In the genomic region with DNA sequence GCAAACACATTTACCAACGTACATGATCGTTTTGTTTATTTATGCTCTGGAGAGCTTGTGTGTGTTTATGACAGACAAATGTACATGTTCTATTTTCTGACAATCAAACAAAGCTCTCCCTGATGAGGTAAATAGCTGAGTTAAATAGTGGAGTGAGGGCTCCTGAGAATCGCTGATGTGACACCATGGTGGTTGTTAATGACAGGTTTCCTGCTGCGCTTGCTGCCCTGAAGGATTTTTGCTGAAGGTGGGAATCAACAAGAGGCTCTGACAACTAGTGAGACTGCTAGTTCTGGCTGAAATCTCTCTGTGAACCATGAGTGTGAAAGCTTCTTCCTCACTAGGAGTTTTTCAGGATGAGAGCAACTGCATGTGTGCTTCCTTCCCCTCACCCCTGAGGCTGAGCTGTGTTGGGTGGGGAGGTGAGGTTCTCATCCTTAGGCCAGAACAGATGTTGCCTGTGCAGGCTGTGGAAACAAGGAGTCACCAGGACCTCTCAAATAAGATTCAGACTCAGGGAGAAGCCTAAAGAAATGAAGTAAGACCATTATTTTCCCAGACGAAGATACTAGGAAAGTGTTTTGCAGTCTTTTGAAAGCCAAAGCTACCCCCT, we compare ENCODE assay signal across 10 cellular contexts.
DNase-seq lines count a peak whose midpoint lies in the region; ATAC-seq and TF ChIP-seq lines count a peak whose summit lies in the region.
"Had no signal": no experiment of that assay in that cellular context is flagged by ENCODE, and none has a peak within 500 bp of the region (broad histone marks: within the 10 kb centered on the region; RNA-seq: fewer than 3 reads in every experiment).

No MANE protein-coding gene starts in this region.

- H3K4me1 ChIP-seq in mesodermal cell (ENCODE audit: control insufficient read depth, insufficient read depth, low read length, poor library complexity, severe bottlenecking): peaks cover 9% of the 10 kb centered on the region
- H3K4me1 ChIP-seq in tibial artery: peaks cover 0 to 18% (median 12%) of the 10 kb centered on the region in 4 donors

- TF ChIP-seq CTCF in AG10803 (conservative IDR thresholded peaks at IDR 0.05; ENCODE audit: low read length) (no peak), brain (conservative IDR thresholded peaks at IDR 0.05) (no peak), tibial artery (IDR thresholded peaks at IDR 0.05) (no peak)

- H3K27ac ChIP-seq in mesodermal cell (ENCODE audit: low read depth, low read length, severe bottlenecking) (peak overlapping the region; percentile 73), tibial artery (no peak overlapping the region)

- peak; percentile 16 for DNase-seq in AG10803 (ENCODE audit: low read depth)
- peak; percentile 83 for DNase-seq in NCI-H1417 treated with DMSO at 0.1 percent for 48 hours (lab: John Stamatoyannopoulos, UW)
- DNase-seq in epidermal melanocyte (ENCODE audit: insufficient read length, low spot score): no peak
- DNase-seq in tibial artery: no peak
- DNase-seq in COLO829 (ENCODE audit: low spot score): no peak
- DNase-seq: activated T-cell treated with anti-CD3 and anti-CD28 coated beads, Interleukin-2, amount 50 U/mL, for 48 hours; RPMI8226 had no signal

- peak overlapping the region; percentile 91 to 98 (median 96) for H3K27ac Mint-ChIP-seq in brain

- H3K9me3 ChIP-seq in mesodermal cell (ENCODE audit: control insufficient read depth, low read length) (no peaks in the 10 kb centered on the region), tibial artery (no peaks in the 10 kb centered on the region)

- 50 to 75% methylated on average over 2 to 4 of the region's 5 CpGs for WGBS in mesodermal cell (ENCODE audit: insufficient coverage in 2 of 2), 2 experiments

- H3K4me3 ChIP-seq in AG10803 (ENCODE audit: low read length) (no peak overlapping the region), mesodermal cell (ENCODE audit: extremely low read depth, insufficient read depth, low read length, poor library complexity, severe bottlenecking) (no peak overlapping the region), tibial artery (no peak overlapping the region)

- H3K27me3 Mint-ChIP-seq in brain: no peaks in the 10 kb centered on the region

- H3K36me3 ChIP-seq in mesodermal cell (ENCODE audit: control insufficient read depth, insufficient read depth, low read length): no peaks in the 10 kb centered on the region
- no peaks in the 10 kb centered on the region for H3K36me3 ChIP-seq in tibial artery

- H3K36me3 Mint-ChIP-seq in brain: no peaks in the 10 kb centered on the region

- H3K4me1 Mint-ChIP-seq in brain: peaks cover 69% of the 10 kb centered on the region

- no peaks in the 10 kb centered on the region for H3K27me3 ChIP-seq in tibial artery

- intact Hi-C loops in tibial artery (cut with DNase I; ENCODE audit: low total_unique reads): no loop called here

- ATAC-seq in GM19452 (IDR thresholded peaks at IDR 0.05; ENCODE audit: unreplicated experiment): no peak

- peaks cover 0 to 2% (median 0%) of the 10 kb centered on the region in 5 experiments for H3K9me3 Mint-ChIP-seq in brain

- peak overlapping the region in 4 of 5 experiments; percentile 63 to 80 (median 68) for H3K4me3 Mint-ChIP-seq in brain

Comparison
In these comparisons a context has a peak if more than half of its experiments do, and no peak if none do; other contexts are left out.
1. DNase-seq: peak in AG10803 (single experiment) and NCI-H1417 treated with DMSO at 0.1 percent for 48 hours (single experiment); none in epidermal melanocyte (single experiment), tibial artery (0 of 2) and COLO829 (single experiment).